ENCODE assay signal across 14 cellular contexts in the genomic region with DNA sequence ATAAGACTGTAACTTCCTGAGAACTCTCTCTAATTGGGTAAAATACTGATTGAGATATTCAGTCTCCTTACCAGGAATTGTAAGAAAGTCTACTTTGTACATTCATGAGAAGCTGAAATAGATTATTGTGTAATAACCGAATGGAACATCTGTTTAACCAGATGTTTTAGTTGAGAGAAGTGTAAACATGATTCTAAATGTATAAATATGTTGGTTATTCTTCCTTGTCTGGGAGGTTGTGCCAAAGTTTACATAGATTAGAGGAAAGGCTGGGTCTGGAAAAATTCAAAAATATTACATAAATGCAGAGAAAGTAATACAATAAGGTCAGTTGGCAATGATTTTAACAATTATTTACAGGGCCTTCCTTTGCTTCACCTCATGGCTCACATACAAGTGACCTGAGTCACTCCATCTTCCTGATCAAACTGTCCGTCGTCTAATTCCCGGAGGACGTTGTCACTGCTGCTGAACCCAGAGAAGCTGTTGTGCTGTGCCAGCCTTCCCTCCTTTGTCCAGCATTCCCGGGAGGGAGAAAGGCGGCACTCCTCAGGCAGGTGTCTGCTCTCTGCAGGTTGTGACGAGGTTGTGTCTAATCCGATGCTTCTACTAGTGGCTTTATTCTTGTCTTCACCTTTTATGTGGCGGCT. TPM values are rescaled to one million over a fixed set of nuclear protein-coding genes. Genes with fewer than 3 reads are reported as not detected.
A peak's percentile ranks its signal among the peaks of the same experiment; 100 is the strongest.
DNase-seq lines count a peak whose midpoint lies in the region; ATAC-seq and TF ChIP-seq lines count a peak whose summit lies in the region.
"Had no signal": no experiment of that assay in that cellular context is flagged by ENCODE, and none has a peak within 500 bp of the region (broad histone marks: within the 10 kb centered on the region; RNA-seq: fewer than 3 reads in every experiment).

No MANE protein-coding gene starts in this region.

- no peak overlapping the region for H3K27ac ChIP-seq in HCT116 (ENCODE audit: low read depth, low read length)

- H3K4me1 ChIP-seq in HCT116 (ENCODE audit: control insufficient read depth in 1 of 2, insufficient read depth in 2 of 2, low read length in 2 of 2), result 0 out of 4 replicates have a peak, but pooled peaks cover 0 to 3% of the 10 kb centered on the region in 2 experiments

- no peak overlapping the region for H3K4me2 ChIP-seq in HCT116 (ENCODE audit: low read length)

- H2AFZ ChIP-seq in HCT116 (ENCODE audit: low read depth, low read length, poor library complexity, severe bottlenecking), result no peak overlapping the region

- ATAC-seq in HCT116 (0 out of 2 replicates have a peak, but pooled peaks have one; percentile 25), HG02678 (IDR thresholded peaks at IDR 0.05; ENCODE audit: unreplicated experiment) (no peak), HG03159 (IDR thresholded peaks at IDR 0.05; ENCODE audit: unreplicated experiment) (no peak)
- ATAC-seq: CD8-positive, alpha-beta T cell had no signal

- CTCF ChIA-PET in HCT116 (lab: Charles Lee), result no interaction called here

- POLR2A ChIA-PET in HCT116 (lab: Charles Lee), result no interaction called here

- no peaks in the 10 kb centered on the region for H3K9me2 ChIP-seq in HCT116 (ENCODE audit: insufficient read depth)

- TF ChIP-seq POLR2A in HCT116 (IDR thresholded peaks at IDR 0.05; ENCODE audit: borderline replicate concordance, extremely low read depth, insufficient read depth, insufficient read length), result no peak

- no peak for TF ChIP-seq RAD21 in HCT116 (IDR thresholded peaks at IDR 0.05; ENCODE audit: low read depth)

- no TSS peak for BruUV-seq in HCT116 (replicated peaks; lab: Mats Ljungman, UMichigan)

- intact Hi-C loops in HCT116 (cut with micrococcal nuclease), result no loop called here

- TF ChIP-seq CTCF in HCT116 (IDR thresholded peaks at IDR 0.05 in 2 of 3, conservative IDR thresholded peaks at IDR 0.05 in 1 of 3; ENCODE audit: borderline replicate concordance in 1 of 3, insufficient read depth in 1 of 3, low read depth in 2 of 3, low read length in 2 of 3), result no peak
- no peak for TF ChIP-seq CTCF in cardiac fibroblast (IDR thresholded peaks at IDR 0.05; ENCODE audit: low read depth, low read length)

- no peaks in the 10 kb centered on the region for H3K27me3 ChIP-seq in HCT116 (ENCODE audit: insufficient read depth, low read length)

- DNase-seq in AG08395 (ENCODE audit: low spot score) (peak; percentile 54), HCT116 (ENCODE audit: low read depth, low spot score) (no peak), cardiac fibroblast (ENCODE audit: low read depth in 2 of 2) (peak; percentile 13 to 71), iris pigment epithelial cell (ENCODE audit: low read depth) (peak; percentile 47), NCI-H2081 (lab: John Stamatoyannopoulos, UW) (no peak), SKM-1 (lab: John Stamatoyannopoulos, UW; ENCODE audit: unreplicated experiment) (no peak)
- DNase-seq: activated CD4-positive, alpha-beta T cell treated with anti-CD3 and anti-CD28 coated beads, Interleukin-2, amount 10 ng/mL, durations not matched to agents 24 days and 14 days; activated naive CD4-positive, alpha-beta T cell; CD8-positive, alpha-beta T cell; cortex of kidney; NCI-H748 treated with DMSO at 0.1 percent for 48 hours had no signal

- no peak overlapping the region for H3K9ac ChIP-seq in HCT116 (ENCODE audit: low read length)

- no peaks in the 10 kb centered on the region for H4K20me1 ChIP-seq in HCT116 (ENCODE audit: insufficient read depth)

- peaks cover 0 to 4% of the 10 kb centered on the region in 2 experiments; a peak in 1 of 4 replicates for H3K9me3 ChIP-seq in HCT116 (ENCODE audit: control insufficient read depth in 1 of 2, insufficient read depth in 1 of 2, low read depth in 1 of 2, low read length in 2 of 2)

- no peak overlapping the region for H3K4me3 ChIP-seq in HCT116 (replicated peaks in 1 of 2; ENCODE audit: low read depth in 1 of 2, low read length in 2 of 2)
- no peak overlapping the region for H3K4me3 ChIP-seq in cardiac fibroblast (replicated peaks in 1 of 2; ENCODE audit: low read depth in 2 of 2, low read length in 2 of 2)
- H3K4me3 ChIP-seq: skin epidermis had no signal

- H3K79me2 ChIP-seq in HCT116 (ENCODE audit: insufficient read depth, low read length), result no peaks in the 10 kb centered on the region

- peaks cover 0 to 9% of the 10 kb centered on the region in 2 experiments; a peak in 1 of 4 replicates for H3K36me3 ChIP-seq in HCT116 (ENCODE audit: control insufficient read depth in 1 of 2, insufficient read depth in 2 of 2, low read length in 2 of 2)

- RAD21 ChIA-PET in HCT116 (lab: Charles Lee; ENCODE audit: low non-redundant PET in 1 of 2, low total read pairs in 2 of 2, uncharacterized antibody in 2 of 2, unreplicated experiment in 2 of 2), result no interaction called here

TF ChIP-seq in HCT116, 20 proteins besides CTCF, POLR2A, EP300 and RAD21:
- no peak for TF ChIP-seq EZH2phosphoT487 (IDR thresholded peaks at IDR 0.05; ENCODE audit: borderline replicate concordance)
- no peak for TF ChIP-seq FOSL1 (IDR thresholded peaks at IDR 0.05; ENCODE audit: low read depth)
- TF ChIP-seq POLR2AphosphoS5 (IDR thresholded peaks at IDR 0.05; ENCODE audit: low read depth, low read length), result no peak
- no peak for TF ChIP-seq ATF3 (IDR thresholded peaks at IDR 0.05)
- TF ChIP-seq EZH2 (IDR thresholded peaks at IDR 0.05), result no peak
- TF ChIP-seq CEBPB (IDR thresholded peaks at IDR 0.05; ENCODE audit: low read depth), result no peak
- TF ChIP-seq YY1 (IDR thresholded peaks at IDR 0.05; ENCODE audit: extremely low read depth, insufficient replicate concordance, low read depth, low read length), result no peak
- TF ChIP-seq SIN3A (IDR thresholded peaks at IDR 0.05; ENCODE audit: low read depth), result no peak
- no peak for TF ChIP-seq SP1 (IDR thresholded peaks at IDR 0.05; ENCODE audit: low read depth)
- no peak for TF ChIP-seq ZFX (IDR thresholded peaks at IDR 0.05)

RNA-seq across cellular contexts. Expression of gene MOB4, which starts 55.9 kb away (rescaled TPM):
- total RNA-seq in HCT116 (2021; ENCODE audit: unreplicated experiment), result 24.4 TPM
- 14.5 and 19.7 TPM in 2 replicates for polyA plus RNA-seq in HCT116 (2012)

Comparison
In these comparisons a context has a peak if more than half of its experiments do, and no peak if none do; other contexts are left out.
1. DNase-seq: peak in AG08395 (single experiment), cardiac fibroblast (2 of 2) and iris pigment epithelial cell (single experiment); none in HCT116 (single experiment), NCI-H2081 (0 of 2) and SKM-1 (single experiment).